ENCODE assay signal across 19 cellular contexts in genomic region chr17:47872019-47872650, GRCh38. TPM values are rescaled to one million over a fixed set of nuclear protein-coding genes. Genes with fewer than 3 reads are reported as not detected.
DNase-seq lines count a peak whose midpoint lies in the region; ATAC-seq, FAIRE-seq and TF ChIP-seq lines count a peak whose summit lies in the region.
"Had no signal": no experiment of that assay in that cellular context is flagged by ENCODE, and none has a peak within 500 bp of the region (broad histone marks: within the 10 kb centered on the region; RNA-seq: fewer than 3 reads in every experiment).

No MANE protein-coding gene starts in this region.

- H3K4me1 Mint-ChIP-seq in astrocyte (ENCODE audit: low read depth, unreplicated experiment): peaks cover 15% of the 10 kb centered on the region
- no peaks in the 10 kb centered on the region for H3K4me1 Mint-ChIP-seq in CD8-positive, alpha-beta memory T cell

- H3K27me3 ChIP-seq in HUES6 (ENCODE audit: control insufficient read depth, insufficient read depth, low read length) (peaks cover 36% of the 10 kb centered on the region), astrocyte (ENCODE audit: insufficient read depth, low read length) (peaks cover 56% of the 10 kb centered on the region), iPS DF 6.9 (ENCODE audit: control insufficient read depth, insufficient read depth, low read length) (peaks cover 4% of the 10 kb centered on the region; the same call in 1 of the 2 replicates), osteoblast (ENCODE audit: insufficient read depth, low read length) (peaks cover 26% of the 10 kb centered on the region)
- peaks cover 17% of the 10 kb centered on the region for H3K27me3 ChIP-seq in CD8-positive, alpha-beta memory T cell (ENCODE audit: insufficient read depth, low read length, poor library complexity, severe bottlenecking)
- H3K27me3 ChIP-seq: vagina had no signal

- H3K9me3 ChIP-seq in HUES6 (ENCODE audit: control insufficient read depth, insufficient read depth, low read depth, low read length) (no peaks in the 10 kb centered on the region), astrocyte (ENCODE audit: insufficient read depth, low read depth, low read length) (no peaks in the 10 kb centered on the region), iPS DF 6.9 (ENCODE audit: control insufficient read depth, insufficient read depth, low read length) (no peaks in the 10 kb centered on the region), osteoblast (ENCODE audit: low read depth, low read length) (no peaks in the 10 kb centered on the region)
- H3K9me3 ChIP-seq in CD8-positive, alpha-beta memory T cell (ENCODE audit: low read length): no peaks in the 10 kb centered on the region
- H3K9me3 ChIP-seq: BLaER1 treated with 17β-estradiol and CSF1 and Interleukin-3, amounts not matched to agents 10 nM and 100 nM; prostate gland; vagina had no signal

- CTCF ChIA-PET in CD8-positive, alpha-beta memory T cell (lab: Charles Lee): no interaction called here

- no peaks in the 10 kb centered on the region for H3K36me3 ChIP-seq in HUES6 (ENCODE audit: control insufficient read depth, insufficient read depth, low read length)
- H3K36me3 ChIP-seq in astrocyte (ENCODE audit: insufficient read depth, low read length): no peaks in the 10 kb centered on the region
- no peaks in the 10 kb centered on the region for H3K36me3 ChIP-seq in iPS DF 6.9 (ENCODE audit: control insufficient read depth, insufficient read depth, low read length)
- H3K36me3 ChIP-seq in osteoblast (ENCODE audit: insufficient read depth, low read length): no peaks in the 10 kb centered on the region
- H3K36me3 ChIP-seq in CD8-positive, alpha-beta memory T cell (ENCODE audit: insufficient read depth, low read length): no peaks in the 10 kb centered on the region
- H3K36me3 ChIP-seq: BLaER1 treated with 17β-estradiol and CSF1 and Interleukin-3, amounts not matched to agents 10 nM and 100 nM; prostate gland; vagina had no signal

- whole genome bisulfite sequencing in iPS DF 6.9 (ENCODE audit: insufficient coverage, insufficient read length): no CpG with 5 or more reads among the region's 29 CpGs

- peak overlapping the region; percentile 54 for H3K4me3 Mint-ChIP-seq in astrocyte (ENCODE audit: unreplicated experiment)
- H3K4me3 Mint-ChIP-seq in CD8-positive, alpha-beta memory T cell: no peak overlapping the region
- H3K4me3 Mint-ChIP-seq: activated CD4-positive, alpha-beta T cell treated with anti-CD3 and anti-CD28 coated beads, Interleukin-2, amount 10 ng/mL, durations not matched to agents 24 days and 14 days; activated T-cell treated with anti-CD3 and anti-CD28 coated beads, Interleukin-2, amount 50 U/mL, for 24 hours; T-helper 1 cell treated with Interleukin-12 subunit alpha and Interleukin-12 subunit beta and Interleukin-4 antibody, amounts not matched to agents 30 μg/mL and 1 μg/mL, for 36 hours had no signal

- POLR2A ChIA-PET in CD8-positive, alpha-beta memory T cell (lab: Charles Lee): no interaction called here

- H3K9ac ChIP-seq in HUES6 (ENCODE audit: low read length) (no peak overlapping the region), astrocyte (ENCODE audit: low read length) (peak overlapping the region; percentile 10)
- H3K9ac ChIP-seq: BLaER1 treated with 17β-estradiol and CSF1 and Interleukin-3, amounts not matched to agents 10 nM and 100 nM had no signal

- no peak for FAIRE-seq in astrocyte (lab: Jason Lieb, UNC)
- FAIRE-seq: colon, GM12891 had no signal

- peak overlapping the region; percentile 37; the same call in 1 of the 2 replicates for H3K27ac ChIP-seq in HUES6 (ENCODE audit: low read depth, low read length)
- H3K27ac ChIP-seq in astrocyte (ENCODE audit: low read depth, low read length): no peak overlapping the region
- no peak overlapping the region for H3K27ac ChIP-seq in iPS DF 6.9 (ENCODE audit: low read length)
- H3K27ac ChIP-seq in osteoblast (ENCODE audit: low read depth, low read length): no peak overlapping the region
- H3K27ac ChIP-seq in CD8-positive, alpha-beta memory T cell (ENCODE audit: low read depth, low read length): no peak overlapping the region
- H3K27ac ChIP-seq: BLaER1 treated with 17β-estradiol and CSF1 and Interleukin-3, amounts not matched to agents 10 nM and 100 nM; prostate gland; vagina had no signal

- H3K79me2 ChIP-seq in astrocyte (ENCODE audit: insufficient read depth, low read length) (no peaks in the 10 kb centered on the region), osteoblast (ENCODE audit: insufficient read depth, low read length) (no peaks in the 10 kb centered on the region)

- H3K9me3 Mint-ChIP-seq in astrocyte (ENCODE audit: unreplicated experiment): peaks cover 3% of the 10 kb centered on the region
- no peaks in the 10 kb centered on the region for H3K9me3 Mint-ChIP-seq in CD8-positive, alpha-beta memory T cell
- H3K9me3 Mint-ChIP-seq: activated CD4-positive, alpha-beta T cell treated with anti-CD3 and anti-CD28 coated beads, Interleukin-2, amount 10 ng/mL, durations not matched to agents 24 days and 14 days; activated T-cell treated with anti-CD3 and anti-CD28 coated beads, Interleukin-2, amount 50 U/mL, for 24 hours; T-helper 1 cell treated with Interleukin-12 subunit alpha and Interleukin-12 subunit beta and Interleukin-4 antibody, amounts not matched to agents 30 μg/mL and 1 μg/mL, for 36 hours had no signal

- no peak for TF ChIP-seq CTCF in astrocyte (IDR thresholded peaks at IDR 0.05; ENCODE audit: insufficient read depth, low read depth, low read length)
- no peak for TF ChIP-seq CTCF in osteoblast (IDR thresholded peaks at IDR 0.05; ENCODE audit: extremely low read depth, low read depth, low read length)

- H2AFZ ChIP-seq in astrocyte (ENCODE audit: low read depth, low read length): peak overlapping the region; percentile 37
- peak overlapping the region; percentile 81 for H2AFZ ChIP-seq in osteoblast (ENCODE audit: low read length)

- H3K4me1 ChIP-seq in HUES6 (ENCODE audit: control insufficient read depth, insufficient read depth, low read length): peaks cover 52% of the 10 kb centered on the region
- peaks cover 4% of the 10 kb centered on the region for H3K4me1 ChIP-seq in astrocyte (ENCODE audit: insufficient read depth, low read length)
- H3K4me1 ChIP-seq in iPS DF 6.9 (ENCODE audit: control insufficient read depth, insufficient read depth, low read length): 0 out of 2 replicates have a peak, but pooled peaks cover 5% of the 10 kb centered on the region
- peaks cover 16% of the 10 kb centered on the region for H3K4me1 ChIP-seq in osteoblast (ENCODE audit: insufficient read depth, low read length)
- H3K4me1 ChIP-seq in CD8-positive, alpha-beta memory T cell (ENCODE audit: insufficient read depth, low read length): no peaks in the 10 kb centered on the region

- no peaks in the 10 kb centered on the region for H4K20me1 ChIP-seq in astrocyte (ENCODE audit: insufficient read depth, low read length)
- no peaks in the 10 kb centered on the region for H4K20me1 ChIP-seq in osteoblast (ENCODE audit: insufficient read depth, low read length)
- H4K20me1 ChIP-seq: BLaER1 treated with 17β-estradiol and CSF1 and Interleukin-3, amounts not matched to agents 10 nM and 100 nM had no signal

- H3K4me2 ChIP-seq in astrocyte (ENCODE audit: low read length) (peak overlapping the region; percentile 63), osteoblast (ENCODE audit: insufficient read depth, low read length) (peak overlapping the region; percentile 79)

- H3K27me3 Mint-ChIP-seq in astrocyte (ENCODE audit: low read depth, unreplicated experiment): peaks cover 36% of the 10 kb centered on the region
- H3K27me3 Mint-ChIP-seq in CD8-positive, alpha-beta memory T cell: peaks cover 33 to 76% of the 10 kb centered on the region in 2 donors

- ATAC-seq in HG02623 (IDR thresholded peaks at IDR 0.05; ENCODE audit: unreplicated experiment): no peak

- H3K36me3 Mint-ChIP-seq in astrocyte (ENCODE audit: low read depth, unreplicated experiment): peaks cover 2% of the 10 kb centered on the region
- no peaks in the 10 kb centered on the region for H3K36me3 Mint-ChIP-seq in CD8-positive, alpha-beta memory T cell

- H3K27ac Mint-ChIP-seq in astrocyte (ENCODE audit: unreplicated experiment): no peak overlapping the region
- peak overlapping the region in 1 of 8 donors; percentile 43 for H3K27ac Mint-ChIP-seq in CD8-positive, alpha-beta memory T cell
- H3K27ac Mint-ChIP-seq: activated CD4-positive, alpha-beta T cell treated with anti-CD3 and anti-CD28 coated beads, Interleukin-2, amount 10 ng/mL, durations not matched to agents 24 days and 14 days; activated T-cell treated with anti-CD3 and anti-CD28 coated beads, Interleukin-2, amount 50 U/mL, for 24 hours; T-helper 1 cell treated with Interleukin-12 subunit alpha and Interleukin-12 subunit beta and Interleukin-4 antibody, amounts not matched to agents 30 μg/mL and 1 μg/mL, for 36 hours had no signal

- DNase-seq in astrocyte (ENCODE audit: low read depth) (no peak), iPS DF 6.9 (ENCODE audit: low read depth, low spot score) (no peak), osteoblast (ENCODE audit: insufficient read length, low spot score, missing footprints) (peak; percentile 65), T1000 (lab: John Stamatoyannopoulos, UW) (no peak)
- DNase-seq in CD8-positive, alpha-beta memory T cell: no peak
- DNase-seq in activated CD4-positive, alpha-beta T cell treated with anti-CD3 and anti-CD28 coated beads for 1 hour: no peak
- DNase-seq: activated CD4-positive, alpha-beta T cell treated with anti-CD3 and anti-CD28 coated beads, Interleukin-2, amount 10 ng/mL, durations not matched to agents 24 days and 14 days; activated T-cell treated with anti-CD3 and anti-CD28 coated beads, Interleukin-2, amount 50 U/mL, for 24 hours; DND-41; NCI-H1105; NCI-H510A treated with DMSO at 0.1 percent for 48 hours had no signal

- H3K4me3 ChIP-seq in HUES6 (ENCODE audit: low read depth, low read length) (peak overlapping the region; percentile 61), astrocyte (ENCODE audit: insufficient read depth, low read depth, low read length) (no peak overlapping the region), iPS DF 6.9 (ENCODE audit: low read length) (peak overlapping the region; percentile 32; the same call in 1 of the 2 replicates), osteoblast (ENCODE audit: insufficient read depth, low read length) (peak overlapping the region; percentile 59)
- H3K4me3 ChIP-seq in CD8-positive, alpha-beta memory T cell (ENCODE audit: low read length): no peak overlapping the region
- H3K4me3 ChIP-seq: BLaER1 treated with 17β-estradiol and CSF1 and Interleukin-3, amounts not matched to agents 10 nM and 100 nM; prostate gland had no signal

RNA-seq across cellular contexts. Expression of gene SP6, which starts 21.2 kb away (rescaled TPM):
- total RNA-seq in astrocyte: 1.3 and 1.6 TPM in 2 replicates
- total RNA-seq in osteoblast: under 0.01 TPM in 2 replicates
- total RNA-seq in CD8-positive, alpha-beta memory T cell: under 1 TPM; 0.07 to 0.09 TPM
- 0.59 TPM for polyA plus RNA-seq in CD8-positive, alpha-beta memory T cell

RNA-seq across cellular contexts. Expression of gene SP2, which starts 23.9 kb away (rescaled TPM):
- total RNA-seq in astrocyte (12.1 and 13.0 TPM in 2 replicates), osteoblast (2.4 and 2.5 TPM in 2 replicates)
- total RNA-seq in CD8-positive, alpha-beta memory T cell: 10 to 100 TPM; 21.5 to 22.1 TPM
- polyA plus RNA-seq in CD8-positive, alpha-beta memory T cell: 13.4 TPM

RNA-seq across cellular contexts. Expression of gene SCRN2, which starts 31.1 kb away (rescaled TPM):
- total RNA-seq in astrocyte (17.5 and 19.4 TPM in 2 replicates), osteoblast (41.0 and 42.7 TPM in 2 replicates)
- total RNA-seq in CD8-positive, alpha-beta memory T cell: 10 to 100 TPM; 17.3 to 18.0 TPM
- 17.2 TPM for polyA plus RNA-seq in CD8-positive, alpha-beta memory T cell

RNA-seq across cellular contexts. Expression of gene LRRC46, which starts 40.7 kb away (rescaled TPM):
- total RNA-seq in astrocyte (0.30 and 0.62 TPM in 2 replicates), osteoblast (not detected in 2 replicates)
- under 1 TPM; 0.49 to 0.83 TPM for total RNA-seq in CD8-positive, alpha-beta memory T cell
- polyA plus RNA-seq in CD8-positive, alpha-beta memory T cell: 0.28 TPM
- total RNA-seq: vagina had no signal

RNA-seq across cellular contexts. Expression of gene MRPL10, which starts 40.8 kb away (rescaled TPM):
- total RNA-seq in astrocyte: 29.8 and 33.2 TPM in 2 replicates
- total RNA-seq in osteoblast: 32.7 and 35.8 TPM in 2 replicates
- total RNA-seq in CD8-positive, alpha-beta memory T cell: 10 to 100 TPM; 67.0 to 67.7 TPM
- polyA plus RNA-seq in CD8-positive, alpha-beta memory T cell: 59.8 TPM

Comparison
In these comparisons a context has a peak if more than half of its experiments do, and no peak if none do; other contexts are left out.
1. H3K4me3 ChIP-seq: peak in HUES6 (single experiment), iPS DF 6.9 (single experiment) and osteoblast (single experiment); none in astrocyte (single experiment) and CD8-positive, alpha-beta memory T cell (single experiment).